1 cellular context compared by ENCODE assay signal in genomic region chr10:77874872-77875271, GRCh38.
TF ChIP-seq lines count a peak whose summit lies in the region.

No MANE protein-coding gene starts in this region.

TF ChIP-seq in HCT116, 20 proteins besides CTCF, POLR2A, EP300 and RAD21 (continued from another document):
- no peak for TF ChIP-seq ELF1 (IDR thresholded peaks at IDR 0.05; ENCODE audit: borderline replicate concordance, low read depth)
- TF ChIP-seq SRF (IDR thresholded peaks at IDR 0.05; ENCODE audit: low read depth), result no peak
- TF ChIP-seq ATF3 (IDR thresholded peaks at IDR 0.05), result no peak
- no peak for TF ChIP-seq EZH2 (IDR thresholded peaks at IDR 0.05)
- TF ChIP-seq YY1 (IDR thresholded peaks at IDR 0.05; ENCODE audit: extremely low read depth, insufficient replicate concordance, low read depth, low read length), result no peak
- TF ChIP-seq ZBTB33 (IDR thresholded peaks at IDR 0.05; ENCODE audit: extremely low read depth, insufficient replicate concordance, low read length), result no peak
- TF ChIP-seq POLR2AphosphoS5 (IDR thresholded peaks at IDR 0.05; ENCODE audit: low read depth, low read length), result no peak
- no peak for TF ChIP-seq EZH2phosphoT487 (IDR thresholded peaks at IDR 0.05; ENCODE audit: borderline replicate concordance)
- TF ChIP-seq TCF7L2 (IDR thresholded peaks at IDR 0.05; ENCODE audit: borderline replicate concordance, extremely low read depth, insufficient read depth, insufficient read length), result no peak
- TF ChIP-seq REST (IDR thresholded peaks at IDR 0.05; ENCODE audit: low read depth), result no peak
- no peak for TF ChIP-seq ZFX (IDR thresholded peaks at IDR 0.05)
- no peak for TF ChIP-seq CEBPB (IDR thresholded peaks at IDR 0.05; ENCODE audit: low read depth)
- no peak for TF ChIP-seq SIN3A (IDR thresholded peaks at IDR 0.05; ENCODE audit: low read depth)
